Comparison of ENCODE assay signal across 10 cellular contexts in genomic region chr10:127945335-127945734, GRCh38. TPM values are rescaled to one million over a fixed set of nuclear protein-coding genes. Genes with fewer than 3 reads are reported as not detected.
A peak's percentile ranks its signal among the peaks of the same experiment; 100 is the strongest.
DNase-seq lines count a peak whose midpoint lies in the region; ATAC-seq and TF ChIP-seq lines count a peak whose summit lies in the region.
"Had no signal": no experiment of that assay in that cellular context is flagged by ENCODE, and none has a peak within 500 bp of the region (broad histone marks: within the 10 kb centered on the region; RNA-seq: fewer than 3 reads in every experiment).

No MANE protein-coding gene starts in this region.

- H3K9me3 ChIP-seq in adrenal gland (replicated peaks in 1 of 3) (no peaks in the 10 kb centered on the region), ovary (no peaks in the 10 kb centered on the region)

- H3K36me3 ChIP-seq in adrenal gland (replicated peaks in 1 of 2): no peaks in the 10 kb centered on the region
- H3K36me3 ChIP-seq in ovary: no peaks in the 10 kb centered on the region
- no peaks in the 10 kb centered on the region for H3K36me3 ChIP-seq in H7 (replicated peaks; ENCODE audit: control insufficient read depth, insufficient read depth, low read length)

- H3K27ac ChIP-seq in adrenal gland: peak overlapping the region in 1 of 5 donors; percentile 62
- H3K27ac ChIP-seq in ovary: no peak overlapping the region

- H3K4me3 ChIP-seq in adrenal gland (no peak overlapping the region), ovary (no peak overlapping the region), H7 (ENCODE audit: insufficient read depth, low read depth, low read length) (no peak overlapping the region)

- 66 to 85% (median 70%) methylated on average over 2 of the region's 2 CpGs for WGBS in adrenal gland, 4 donors
- 69 to 97% (median 91%) methylated on average over 2 of the region's 2 CpGs for WGBS in ovary, 3 donors

- intact Hi-C loops in adrenal gland (cut with DNase I): no loop called here
- intact Hi-C loops in ovary (cut with DNase I): no loop called here

- DNase-seq in ELR (ENCODE audit: low read depth) (peak; percentile 82), HT-29 (ENCODE audit: low spot score) (peak; percentile 97), adrenal gland (peak in 4 of 7 donors; percentile 38 to 51 (median 47)), lung microvascular endothelial cell (ENCODE audit: low read depth in 2 of 2) (peak; percentile 92 to 97), ovary (no peak), H7 (no peak), NCI-H524 treated with DMSO at 0.1 percent for 48 hours (lab: John Stamatoyannopoulos, UW) (no peak)
- DNase-seq: HCEC 1CT had no signal

- no peak for TF ChIP-seq POLR2A in adrenal gland (IDR thresholded peaks at IDR 0.05)
- no peak for TF ChIP-seq POLR2A in ovary (IDR thresholded peaks at IDR 0.05)

- ATAC-seq in HG02885 (IDR thresholded peaks at IDR 0.05; ENCODE audit: poor library complexity, unreplicated experiment): no peak

- TF ChIP-seq EP300 in ovary (IDR thresholded peaks at IDR 0.05): no peak

- TF ChIP-seq CTCF in adrenal gland (IDR thresholded peaks at IDR 0.05) (no peak), ovary (IDR thresholded peaks at IDR 0.05) (no peak)

- H3K27me3 ChIP-seq in adrenal gland (no peaks in the 10 kb centered on the region), ovary (no peaks in the 10 kb centered on the region), H7 (ENCODE audit: control insufficient read depth, insufficient read depth, low read length) (no peaks in the 10 kb centered on the region)

- H3K4me1 ChIP-seq in adrenal gland (replicated peaks in 1 of 2) (peaks cover 15 to 31% of the 10 kb centered on the region in 2 donors), ovary (ENCODE audit: insufficient read depth) (no peaks in the 10 kb centered on the region)

RNA-seq across cellular contexts. Expression of gene PTPRE, which starts 38.4 kb away (rescaled TPM):
- total RNA-seq in HT-29 (2014; rRNA removed; shearing (Covaris generic)): 3.4 and 8.1 TPM in 2 replicates
- 10 to 100 TPM; 33.3 to 52.8 (median 44.7) TPM for total RNA-seq in adrenal gland
- 10 to 100 TPM in 2 of 3 donors, 1 to 10 TPM in 1; 7.6 to 36.9 (median 12.2) TPM for polyA plus RNA-seq in adrenal gland
- total RNA-seq in lung microvascular endothelial cell: 89.8 and 254 TPM in 2 replicates
- total RNA-seq in ovary: 10 to 100 TPM in 2 of 7 donors, 1 to 10 TPM in 5; 4.1 to 15.5 (median 7.4) TPM
- polyA plus RNA-seq in ovary: 1 to 10 TPM; 2.1 to 6.9 TPM
- 0.04 and 0.69 TPM in 2 replicates for total RNA-seq in H7 (2014; rRNA removed; shearing (Covaris generic))

RNA-seq across cellular contexts. Expression of gene CLRN3, which starts 52.6 kb away (rescaled TPM):
- total RNA-seq in HT-29 (2014; rRNA removed; shearing (Covaris generic)): 17.7 and 21.5 TPM in 2 replicates
- total RNA-seq in adrenal gland (under 1 TPM in 2 of 8 donors, not detected in 6; 0.29 to 0.61 TPM), lung microvascular endothelial cell (0.20 and 0.22 TPM in 2 replicates), ovary (under 1 TPM in 1 of 7 donors, not detected in 6; 0.24 TPM)
- polyA plus RNA-seq in adrenal gland (not detected), ovary (not detected)
- total RNA-seq in H7 (2014; rRNA removed; shearing (Covaris generic)): not detected in 2 replicates
- polyA plus RNA-seq: urinary bladder had no signal

Comparison
In these comparisons a context has a peak if more than half of its experiments do, and no peak if none do; other contexts are left out.
1. DNase-seq: peak in ELR (single experiment), HT-29 (single experiment), adrenal gland (4 of 7) and lung microvascular endothelial cell (2 of 2); none in ovary (0 of 5), H7 (single experiment) and NCI-H524 treated with DMSO at 0.1 percent for 48 hours (single experiment).
2. RNA of gene CLRN3, which starts 52.6 kb away (total RNA-seq): 17.7 to 21.5 TPM in HT-29; 0.20 to 0.22 TPM in lung microvascular endothelial cell, 0.29 to 0.61 TPM in adrenal gland, 0.24 TPM in ovary and not detected in H7; every median in the first group is over 10 times any median in the second.